Comparison of ENCODE assay signal across 4 cellular contexts in genomic region chr11:2335286-2335685, GRCh38. TPM values are rescaled to one million over a fixed set of nuclear protein-coding genes. Genes with fewer than 3 reads are reported as not detected.
"Had no signal": no experiment of that assay in that cellular context is flagged by ENCODE, and none has a peak within 500 bp of the region (broad histone marks: within the 10 kb centered on the region; RNA-seq: fewer than 3 reads in every experiment).

No MANE protein-coding gene starts in this region.

RNA-seq across cellular contexts. Expression of gene TSPAN32, which starts 33.5 kb away (rescaled TPM):
- total RNA-seq: PC-3, SK-MEL-5 had no signal

RNA-seq across cellular contexts. Expression of gene C11orf21, which starts 33.6 kb away (rescaled TPM):
- total RNA-seq: M059J, PC-3, SJCRH30, SK-MEL-5 had no signal
